In genomic region chr21:10479875-10480274, GRCh38 we compare ENCODE assay signal across 7 cellular contexts. TPM values are rescaled to one million over a fixed set of nuclear protein-coding genes. Genes with fewer than 3 reads are reported as not detected.
"Had no signal": no experiment of that assay in that cellular context is flagged by ENCODE, and none has a peak within 500 bp of the region (broad histone marks: within the 10 kb centered on the region; RNA-seq: fewer than 3 reads in every experiment).

No MANE protein-coding gene starts in this region.

RNA-seq across cellular contexts. Expression of gene TPTE, which starts 41.5 kb away (rescaled TPM):
- total RNA-seq: activated CD4-positive, alpha-beta memory T cell treated with anti-CD3 and anti-CD28 coated beads, Interleukin-2, amount 10 ng/mL, durations not matched to agents 7 days and 5 days; activated CD8-positive, alpha-beta memory T cell treated with anti-CD3 and anti-CD28 coated beads, Interleukin-2, amount 10 ng/mL, durations not matched to agents 7 days and 5 days; M059J; PC-3; Peyer's patch; T-helper 1 cell treated with Interleukin-12 subunit alpha and Interleukin-12 subunit beta and Interleukin-4 antibody, amounts not matched to agents 30 ng/mL and 1 ng/mL, for 36 hours; T-helper 2 cell treated with Interferon-gamma antibody and Interleukin-4, amounts not matched to agents 100 ng/mL and 5 ng/mL, for 36 hours had no signal
